ENCODE assay signal across 11 cellular contexts in genomic region chr6:30813623-30814136, GRCh38.
DNase-seq lines count a peak whose midpoint lies in the region; ATAC-seq, FAIRE-seq and TF ChIP-seq lines count a peak whose summit lies in the region.
"Had no signal": no experiment of that assay in that cellular context is flagged by ENCODE, and none has a peak within 500 bp of the region (broad histone marks: within the 10 kb centered on the region; RNA-seq: fewer than 3 reads in every experiment).

No MANE protein-coding gene starts in this region.

- H3K9me3 ChIP-seq in A549 (no peaks in the 10 kb centered on the region), WERI-Rb-1 (ENCODE audit: severe bottlenecking) (no peaks in the 10 kb centered on the region)

- FAIRE-seq in A549 (lab: Jason Lieb, UNC) = no peak
- FAIRE-seq in frontal cortex (lab: Jason Lieb, UNC) = no peak

- H2BK120ac ChIP-seq in mesendoderm (ENCODE audit: low read depth, low read length) = no peak overlapping the region

- no peak overlapping the region for H3K56ac ChIP-seq in mesendoderm (ENCODE audit: low read length)

- H3K36me3 ChIP-seq in mesendoderm (ENCODE audit: control insufficient read depth, insufficient read depth, low read length) (no peaks in the 10 kb centered on the region), WERI-Rb-1 (no peaks in the 10 kb centered on the region)

- no peaks in the 10 kb centered on the region for H3K79me2 ChIP-seq in mesendoderm (ENCODE audit: control insufficient read depth, insufficient read depth, low read length)

- TF ChIP-seq RAD21 in A549 (conservative IDR thresholded peaks at IDR 0.05 in 1 of 2, IDR thresholded peaks at IDR 0.05 in 1 of 2) = no peak

- peaks cover 4% of the 10 kb centered on the region for H3K9me3 Mint-ChIP-seq in activated naive CD8-positive, alpha-beta T cell treated with anti-CD3 and anti-CD28 coated beads, Interleukin-2, amount 10 ng/mL, durations not matched to agents 7 days and 5 days

- peaks cover 44% of the 10 kb centered on the region for H3K36me3 Mint-ChIP-seq in activated naive CD8-positive, alpha-beta T cell treated with anti-CD3 and anti-CD28 coated beads, Interleukin-2, amount 10 ng/mL, durations not matched to agents 7 days and 5 days

- DNase-seq in A549 (ENCODE audit: low read depth in 1 of 2, low spot score in 1 of 2) = no peak
- DNase-seq in EL = peak; percentile 43
- DNase-seq in activated naive CD8-positive, alpha-beta T cell treated with anti-CD3 and anti-CD28 coated beads, Interleukin-2, amount 10 ng/mL, durations not matched to agents 7 days and 5 days = no peak
- DNase-seq in mesendoderm = no peak
- no peak for DNase-seq in frontal cortex (ENCODE audit: low spot score in 2 of 2)
- no peak for DNase-seq in WERI-Rb-1
- no peak for DNase-seq in ecto neural progenitor cell (ENCODE audit: low spot score)
- DNase-seq: DMS153, dorsolateral prefrontal cortex had no signal

- H3K9ac ChIP-seq in mesendoderm (ENCODE audit: low read length) = no peak overlapping the region

- no peaks in the 10 kb centered on the region for H3K27me3 Mint-ChIP-seq in activated naive CD8-positive, alpha-beta T cell treated with anti-CD3 and anti-CD28 coated beads, Interleukin-2, amount 10 ng/mL, durations not matched to agents 7 days and 5 days

- TF ChIP-seq EP300 in A549 (IDR thresholded peaks at IDR 0.05) = no peak

- H3K4me2 ChIP-seq in A549 (peak overlapping the region; percentile 55), mesendoderm (ENCODE audit: low read length) (no peak overlapping the region)

- no peaks in the 10 kb centered on the region for H3K79me1 ChIP-seq in mesendoderm (ENCODE audit: low read length)

- H3K23ac ChIP-seq in mesendoderm (ENCODE audit: low read length) = no peak overlapping the region

- H3K4me3 ChIP-seq in A549 = no peak overlapping the region
- no peak overlapping the region for H3K4me3 ChIP-seq in mesendoderm (ENCODE audit: low read length)
- no peak overlapping the region for H3K4me3 ChIP-seq in WERI-Rb-1 (ENCODE audit: low read depth, low read length)
- H3K4me3 ChIP-seq: dorsolateral prefrontal cortex, SK-N-MC had no signal

- no peak overlapping the region for H3K4ac ChIP-seq in mesendoderm (ENCODE audit: low read depth, low read length)

- no peak overlapping the region for H2BK5ac ChIP-seq in mesendoderm (ENCODE audit: low read length)

- H3K27me3 ChIP-seq in mesendoderm (ENCODE audit: insufficient read depth, low read length, poor library complexity) (no peaks in the 10 kb centered on the region), WERI-Rb-1 (ENCODE audit: insufficient read depth, low read depth, severe bottlenecking) (no peaks in the 10 kb centered on the region)
- H3K27me3 ChIP-seq: dorsolateral prefrontal cortex had no signal

- no peak overlapping the region for H3K18ac ChIP-seq in mesendoderm (ENCODE audit: low read length)

- H3K4me1 ChIP-seq in A549 (peaks cover 50% of the 10 kb centered on the region), mesendoderm (ENCODE audit: control insufficient read depth, low read depth, low read length) (peaks cover 3% of the 10 kb centered on the region)

- no peak overlapping the region for H4K8ac ChIP-seq in mesendoderm (ENCODE audit: low read depth, low read length)

- CTCF ChIA-PET in A549 (lab: Yijun Ruan, JAX) = interaction anchor here (0.9 to 2.9 kb wide), 3 partner anchors 8 to 40 kb away, joined by 3 to 13 read pairs (median 3); no protein-coding TSS in a partner anchor

- H2AK5ac ChIP-seq in mesendoderm (ENCODE audit: low read length) = peak overlapping the region; percentile 29

- H3K27ac Mint-ChIP-seq in activated naive CD8-positive, alpha-beta T cell treated with anti-CD3 and anti-CD28 coated beads, Interleukin-2, amount 10 ng/mL, durations not matched to agents 7 days and 5 days = peak overlapping the region; percentile 93

- no peak overlapping the region for H4K5ac ChIP-seq in mesendoderm (ENCODE audit: low read length)

- 64% methylated on average over 9 of the region's 9 CpGs for WGBS in A549 (ENCODE audit: missing lambda C conversion rate)
- WGBS in mesendoderm (ENCODE audit: extremely low coverage, insufficient coverage, low lambda C conversion rate) = no CpG with 5 or more reads among the region's 9 CpGs

- TF ChIP-seq CTCF in A549 (IDR thresholded peaks at IDR 0.05) (no peak), WERI-Rb-1 (IDR thresholded peaks at IDR 0.05; ENCODE audit: low read depth, low read length) (no peak)

- ATAC-seq in A549 (peak in 1 of 2 experiments; percentile 15; a peak in 3 of 6 replicates), GM18873 (IDR thresholded peaks at IDR 0.05; ENCODE audit: low FRiP score, unreplicated experiment) (no peak)
- ATAC-seq in activated naive CD8-positive, alpha-beta T cell treated with anti-CD3 and anti-CD28 coated beads, Interleukin-2, amount 10 ng/mL, durations not matched to agents 7 days and 5 days (ENCODE audit: low read depth) = no peak

- H3K4me3 Mint-ChIP-seq in activated naive CD8-positive, alpha-beta T cell treated with anti-CD3 and anti-CD28 coated beads, Interleukin-2, amount 10 ng/mL, durations not matched to agents 7 days and 5 days = peak overlapping the region; percentile 59

- peaks cover 53% of the 10 kb centered on the region for H3K4me1 Mint-ChIP-seq in activated naive CD8-positive, alpha-beta T cell treated with anti-CD3 and anti-CD28 coated beads, Interleukin-2, amount 10 ng/mL, durations not matched to agents 7 days and 5 days

- no peak for TF ChIP-seq POLR2A in A549 (IDR thresholded peaks at IDR 0.05; ENCODE audit: low read length)

- POLR2A ChIA-PET in A549 (lab: Yijun Ruan, JAX) = interaction anchor here (1.1 to 1.5 kb wide), 4 partner anchors 9 to 69 kb away, joined by 3 to 5 read pairs (median 3); partner anchors contain the start of gene IER3
- POLR2A ChIA-PET in activated naive CD8-positive, alpha-beta T cell treated with anti-CD3 and anti-CD28 coated beads, Interleukin-2, amount 10 ng/mL, durations not matched to agents 7 days and 5 days (lab: Charles Lee) = interaction anchor here (1.5 to 2.6 kb wide), 3 partner anchors 69 to 77 kb away, joined by 3 to 8 read pairs (median 6); partner anchors contain the start of genes FLOT1 and IER3

- H2BK15ac ChIP-seq in mesendoderm (replicated peaks; ENCODE audit: low read depth) = no peak overlapping the region

- H3K27ac ChIP-seq in A549 (peak overlapping the region; percentile 77 to 90), mesendoderm (ENCODE audit: low read depth, low read length) (no peak overlapping the region), WERI-Rb-1 (no peak overlapping the region)
- H3K27ac ChIP-seq: dorsolateral prefrontal cortex had no signal

TF ChIP-seq in A549, 52 proteins besides CTCF, POLR2A, EP300 and RAD21:
- TF ChIP-seq KDM5A (IDR thresholded peaks at IDR 0.05) (no peak), FOXS1 (CRISPR knock-in tag; IDR thresholded peaks at IDR 0.05) (no peak), NFE2L2 (conservative IDR thresholded peaks at IDR 0.05; ENCODE audit: low read length) (no peak), RFX5 (IDR thresholded peaks at IDR 0.05) (no peak), NPAS2 (CRISPR knock-in tag; IDR thresholded peaks at IDR 0.05; ENCODE audit: borderline replicate concordance) (no peak), GATA3 (IDR thresholded peaks at IDR 0.05; ENCODE audit: borderline replicate concordance) (no peak), CBX8 (IDR thresholded peaks at IDR 0.05) (no peak), TFCP2L1 (CRISPR knock-in tag; IDR thresholded peaks at IDR 0.05) (no peak), CBX2 (IDR thresholded peaks at IDR 0.05; ENCODE audit: borderline replicate concordance, low read depth) (no peak), RARB (CRISPR knock-in tag; IDR thresholded peaks at IDR 0.05) (no peak), SMC3 (IDR thresholded peaks at IDR 0.05) (no peak), EHF (CRISPR knock-in tag; IDR thresholded peaks at IDR 0.05) (no peak), EHMT2 (IDR thresholded peaks at IDR 0.05; ENCODE audit: low read depth) (no peak)

Comparison
In these comparisons a context has a peak if more than half of its experiments do, and no peak if none do; other contexts are left out.
1. H3K27ac ChIP-seq: peak in A549 (2 of 2); none in mesendoderm (single experiment) and WERI-Rb-1 (single experiment).